ENCODE assay signal across 17 cellular contexts in the genomic region with DNA sequence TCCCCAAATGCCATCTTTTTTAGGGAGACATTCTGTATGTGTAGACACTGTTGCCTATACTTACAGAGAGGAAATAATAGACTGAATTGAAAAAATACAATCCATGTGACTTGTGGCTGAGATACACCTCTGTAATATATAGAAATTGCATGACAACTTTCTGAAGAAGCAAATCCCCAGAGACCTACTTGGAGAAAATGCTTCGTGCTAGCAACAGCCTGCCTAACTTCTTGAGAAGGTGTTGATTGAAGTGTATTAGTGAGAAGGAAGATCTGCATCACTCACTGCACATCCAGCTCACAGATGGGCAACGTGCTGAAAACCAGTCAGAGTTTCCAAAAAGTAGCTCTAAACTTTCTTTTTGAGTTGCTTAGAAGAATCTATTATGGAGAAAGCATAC.
"Had no signal": no experiment of that assay in that cellular context is flagged by ENCODE, and none has a peak within 500 bp of the region (broad histone marks: within the 10 kb centered on the region; RNA-seq: fewer than 3 reads in every experiment).

No MANE protein-coding gene starts in this region.

- H3K27me3 Mint-ChIP-seq: activated naive CD8-positive, alpha-beta T cell treated with anti-CD3 and anti-CD28 coated beads for 36 hours; brain; stimulated activated naive CD8-positive, alpha-beta T cell treated with anti-CD3 and anti-CD28 coated beads, Interleukin-15, amount 100 ng/mL, for 72 hours had no signal

- DNase-seq: activated CD4-positive, CD25-positive, alpha-beta regulatory T cell treated with anti-CD3 and anti-CD28 coated beads, Interleukin-2, amount 50 U/mL, for 72 hours; activated naive CD8-positive, alpha-beta T cell treated with anti-CD3 and anti-CD28 coated beads for 36 hours; amygdala; central memory CD4-positive, alpha-beta T cell; colonic mucosa; left colon; lower lobe of right lung; midbrain; right lobe of liver; stimulated activated naive CD8-positive, alpha-beta T cell treated with anti-CD3 and anti-CD28 coated beads, Interleukin-15, amount 100 ng/mL, for 72 hours; testis; upper lobe of right lung had no signal

- H3K4me1 Mint-ChIP-seq: activated naive CD8-positive, alpha-beta T cell treated with anti-CD3 and anti-CD28 coated beads for 36 hours; brain; neural crest cell; stimulated activated naive CD8-positive, alpha-beta T cell treated with anti-CD3 and anti-CD28 coated beads, Interleukin-15, amount 100 ng/mL, for 72 hours had no signal

- H3K4me3 ChIP-seq: colonic mucosa, lower lobe of right lung, right lobe of liver, smooth muscle cell, testis, upper lobe of right lung had no signal

- H3K27ac ChIP-seq: colonic mucosa, lower lobe of right lung, right lobe of liver, testis, upper lobe of right lung had no signal

- H3K4me3 Mint-ChIP-seq: activated naive CD8-positive, alpha-beta T cell treated with anti-CD3 and anti-CD28 coated beads for 36 hours; activated T-helper 1 cell treated with anti-CD3 and anti-CD28 coated beads, Interleukin-12 subunit alpha, Interleukin-12 subunit beta, Interleukin-2, Interleukin-4 antibody, amounts not matched to agents 30 ng/mL and 10 ng/mL and 1 ng/mL, durations not matched to agents 14 hours and 24 hours and 36 hours; brain; neural crest cell; stimulated activated naive CD8-positive, alpha-beta T cell treated with anti-CD3 and anti-CD28 coated beads, Interleukin-15, amount 100 ng/mL, for 72 hours had no signal

- ATAC-seq: esophagus mucosa; left colon; lower lobe of right lung; right lobe of liver; stimulated activated naive CD8-positive, alpha-beta T cell treated with anti-CD3 and anti-CD28 coated beads, Interleukin-15, amount 100 ng/mL, for 72 hours; upper lobe of right lung had no signal

- H3K27ac Mint-ChIP-seq: activated naive CD8-positive, alpha-beta T cell treated with anti-CD3 and anti-CD28 coated beads for 36 hours; activated T-helper 1 cell treated with anti-CD3 and anti-CD28 coated beads, Interleukin-12 subunit alpha, Interleukin-12 subunit beta, Interleukin-2, Interleukin-4 antibody, amounts not matched to agents 30 ng/mL and 10 ng/mL and 1 ng/mL, durations not matched to agents 14 hours and 24 hours and 36 hours; brain; stimulated activated naive CD8-positive, alpha-beta T cell treated with anti-CD3 and anti-CD28 coated beads, Interleukin-15, amount 100 ng/mL, for 72 hours had no signal

- H3K36me3 Mint-ChIP-seq: activated naive CD8-positive, alpha-beta T cell treated with anti-CD3 and anti-CD28 coated beads for 36 hours had no signal
